In the genomic region with DNA sequence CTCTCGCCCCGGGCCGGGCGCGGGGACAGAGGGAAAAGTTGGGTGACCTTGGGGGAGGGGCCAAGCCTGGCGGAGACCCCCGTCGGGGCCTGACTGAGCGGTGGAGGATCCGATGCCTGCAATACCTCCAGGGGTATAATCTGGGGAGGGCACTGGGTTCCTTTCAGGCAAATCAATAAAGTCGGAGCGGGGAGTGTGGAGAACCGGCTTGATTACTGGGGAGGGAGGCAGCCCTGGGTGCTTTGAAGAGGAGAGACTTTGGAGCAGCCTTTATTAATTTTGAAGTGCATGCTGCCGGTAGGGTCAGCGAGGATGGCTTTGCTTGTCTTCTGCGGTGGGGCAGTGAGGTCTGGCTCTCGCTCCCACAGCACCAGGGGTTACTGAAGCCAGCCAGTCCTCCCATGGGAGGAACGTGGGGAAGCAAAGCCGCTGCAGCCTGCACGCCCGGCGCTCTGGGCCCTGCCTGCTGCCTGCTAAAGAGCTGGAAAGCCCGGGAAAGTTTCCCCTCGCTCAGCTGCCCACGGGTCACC, we compare ENCODE assay signal across 10 cellular contexts. TPM values are rescaled to one million over a fixed set of nuclear protein-coding genes. Genes with fewer than 3 reads are reported as not detected.
DNase-seq lines count a peak whose midpoint lies in the region; ATAC-seq and TF ChIP-seq lines count a peak whose summit lies in the region.
"Had no signal": no experiment of that assay in that cellular context is flagged by ENCODE, and none has a peak within 500 bp of the region (broad histone marks: within the 10 kb centered on the region; RNA-seq: fewer than 3 reads in every experiment).

No MANE protein-coding gene starts in this region.

- H3K79me2 ChIP-seq in smooth muscle cell (ENCODE audit: low read depth) = no peaks in the 10 kb centered on the region

- H2AFZ ChIP-seq in smooth muscle cell (ENCODE audit: low read depth) = peak overlapping the region; percentile 64

- no peak for ATAC-seq in GM18909 (IDR thresholded peaks at IDR 0.05; ENCODE audit: poor library complexity, unreplicated experiment)

- H4K20me1 ChIP-seq in smooth muscle cell (ENCODE audit: low read depth) = no peaks in the 10 kb centered on the region

- DNase-seq in DMS 273 (lab: John Stamatoyannopoulos, UW; ENCODE audit: unreplicated experiment) (peak; percentile 42), DMS 273 treated with DMSO at 0.1 percent for 48 hours (lab: John Stamatoyannopoulos, UW) (no peak), smooth muscle cell (lab: John Stamatoyannopoulos, UW; ENCODE audit: unreplicated experiment) (peak; percentile 52), SIG-M5 (lab: John Stamatoyannopoulos, UW) (no peak)
- DNase-seq in stimulated activated CD4-positive, alpha-beta T cell treated with anti-CD3 and anti-CD28 coated beads, Interleukin-4, amount 100 ng/mL, for 1 hour = no peak

- H3K27me3 ChIP-seq in smooth muscle cell (ENCODE audit: low read depth) = peaks cover 36% of the 10 kb centered on the region

- H3K27ac ChIP-seq in VCaP (peak overlapping the region; percentile 50; the same call in 1 of the 2 replicates), smooth muscle cell (ENCODE audit: low read depth) (no peak overlapping the region)
- H3K27ac ChIP-seq: 22Rv1, SJSA1 had no signal

- H3K4me3 ChIP-seq in iPS-11a (ENCODE audit: low read depth, low read length) (peak overlapping the region; percentile 44), smooth muscle cell (peak overlapping the region; percentile 61)
- H3K4me3 ChIP-seq: SJSA1 had no signal

- H3K4me1 ChIP-seq in smooth muscle cell (ENCODE audit: low read depth) = peaks cover 4% of the 10 kb centered on the region
- H3K4me1 ChIP-seq: SJSA1 had no signal

- no peak overlapping the region for H3K9ac ChIP-seq in smooth muscle cell (ENCODE audit: low read depth)

- no peaks in the 10 kb centered on the region for H3K36me3 ChIP-seq in smooth muscle cell (ENCODE audit: low read depth)
- H3K36me3 ChIP-seq: SJSA1 had no signal

- 3% methylated on average over 24 of the region's 25 CpGs for WGBS in smooth muscle cell (ENCODE audit: low lambda C conversion rate)

- H3K9me3 ChIP-seq in smooth muscle cell (replicated peaks; ENCODE audit: low read depth) = no peaks in the 10 kb centered on the region
- H3K9me3 ChIP-seq: SJSA1 had no signal

- TF ChIP-seq CTCF in VCaP (conservative IDR thresholded peaks at IDR 0.05) = no peak
- TF ChIP-seq CTCF in smooth muscle cell (IDR thresholded peaks at IDR 0.05; ENCODE audit: borderline replicate concordance, insufficient read depth, poor library complexity, severe bottlenecking) = no peak

- peak overlapping the region; percentile 96 for H3K4me2 ChIP-seq in smooth muscle cell

- no peaks in the 10 kb centered on the region for H3F3A ChIP-seq in smooth muscle cell (ENCODE audit: low read depth)

RNA-seq across cellular contexts. Expression of gene LGI2, which starts 0.4 kb away (rescaled TPM):
- 3.1 and 9.1 TPM in 2 replicates for total RNA-seq in smooth muscle cell
- 2.1 and 9.3 TPM in 2 replicates for polyA plus RNA-seq in smooth muscle cell
- total RNA-seq: SJSA1 had no signal

Comparison
In these comparisons a context has a peak if more than half of its experiments do, and no peak if none do; other contexts are left out.
1. DNase-seq: peak in DMS 273 (single experiment) and smooth muscle cell (single experiment); none in DMS 273 treated with DMSO at 0.1 percent for 48 hours (single experiment), stimulated activated CD4-positive, alpha-beta T cell treated with anti-CD3 and anti-CD28 coated beads, Interleukin-4, amount 100 ng/mL, for 1 hour (single experiment) and SIG-M5 (single experiment).